Comparison of ENCODE assay signal across 26 cellular contexts in genomic region chr13:60655268-60655667, GRCh38.
DNase-seq lines count a peak whose midpoint lies in the region; ATAC-seq and TF ChIP-seq lines count a peak whose summit lies in the region.
"Had no signal": no experiment of that assay in that cellular context is flagged by ENCODE, and none has a peak within 500 bp of the region (broad histone marks: within the 10 kb centered on the region; RNA-seq: fewer than 3 reads in every experiment).

No MANE protein-coding gene starts in this region.

- H3K9me3 ChIP-seq in PC-3 (ENCODE audit: low read length): no peaks in the 10 kb centered on the region
- H3K9me3 ChIP-seq: BLaER1, MG63 had no signal

- no peaks in the 10 kb centered on the region for H3K27me3 ChIP-seq in PC-3 (ENCODE audit: low read length)
- no peaks in the 10 kb centered on the region for H3K27me3 ChIP-seq in mesendoderm (ENCODE audit: insufficient read depth, low read length, poor library complexity)
- H3K27me3 ChIP-seq: BLaER1, MG63 had no signal

- no peaks in the 10 kb centered on the region for H3K27me3 Mint-ChIP-seq in stimulated activated naive B cell treated with anti-CD40 and anti-IgM and Interleukin-4, amounts not matched to agents 10 μg/mL and 1 μg/mL and 100 μg/mL, for 72 hours
- H3K27me3 Mint-ChIP-seq: CD4-positive, alpha-beta T cell had no signal

- POLR2A ChIA-PET in HEK293T (lab: Yijun Ruan, JAX): no interaction called here
- POLR2A ChIA-PET in PC-3 (lab: Charles Lee; ENCODE audit: unreplicated experiment): no interaction called here

- H3K4me1 ChIP-seq in PC-3 (ENCODE audit: insufficient read depth, low read length) (no peaks in the 10 kb centered on the region; the same call in 1 of the 2 replicates), mesendoderm (ENCODE audit: control insufficient read depth, low read depth, low read length) (no peaks in the 10 kb centered on the region)

- H3K9me3 Mint-ChIP-seq in stimulated activated naive B cell treated with anti-CD40 and anti-IgM and Interleukin-4, amounts not matched to agents 10 μg/mL and 1 μg/mL and 100 μg/mL, for 72 hours: peaks cover 7 to 8% of the 10 kb centered on the region in 2 donors
- H3K9me3 Mint-ChIP-seq: T-helper 1 cell treated with Interleukin-12 subunit alpha and Interleukin-12 subunit beta and Interleukin-4 antibody, amounts not matched to agents 30 μg/mL and 1 μg/mL, for 36 hours had no signal

- no peaks in the 10 kb centered on the region for H4K20me1 ChIP-seq in PC-3 (ENCODE audit: low read length)
- H4K20me1 ChIP-seq: BLaER1 had no signal

- peak; percentile 5 for DNase-seq in DMS153 (lab: John Stamatoyannopoulos, UW)
- DNase-seq in DMS153 treated with DMSO at 0.1 percent for 48 hours (lab: John Stamatoyannopoulos, UW; ENCODE audit: unreplicated experiment): no peak
- no peak for DNase-seq in HEK293T (ENCODE audit: extremely low spot score)
- no peak for DNase-seq in PC-3
- peak; percentile 18 for DNase-seq in mesendoderm
- no peak for DNase-seq in stimulated activated naive B cell treated with anti-CD40 and anti-IgM and Interleukin-4, amounts not matched to agents 10 μg/mL and 1 μg/mL and 100 μg/mL, for 72 hours
- no peak for DNase-seq in hepatic stellate cell (ENCODE audit: low spot score)
- DNase-seq: ACHN; CD4-positive, alpha-beta T cell; COR-L47; DMS 273 treated with DMSO at 0.1 percent for 48 hours; GOT3; Karpas-422; MG63; NCI-H1436 treated with DMSO at 0.1 percent for 48 hours; NCI-H1930; NCI-H510A; NCI-H82; PC-9; RPMI8226; SHP77 had no signal

- intact Hi-C loops in PC-3 (cut with micrococcal nuclease): no loop called here

- no peak overlapping the region for H3K4ac ChIP-seq in mesendoderm (ENCODE audit: low read depth, low read length)

- H2AFZ ChIP-seq in PC-3 (ENCODE audit: low read length): no peak overlapping the region
- H2AFZ ChIP-seq: PC-9 had no signal

- H3K18ac ChIP-seq in mesendoderm (ENCODE audit: low read length): no peak overlapping the region

- H3K36me3 ChIP-seq in PC-3 (ENCODE audit: low read depth, low read length): no peaks in the 10 kb centered on the region
- H3K36me3 ChIP-seq in mesendoderm (ENCODE audit: control insufficient read depth, insufficient read depth, low read length): no peaks in the 10 kb centered on the region
- H3K36me3 ChIP-seq: BLaER1, MG63 had no signal

- H3F3A ChIP-seq in PC-3 (ENCODE audit: low read length, unreplicated experiment): no peaks in the 10 kb centered on the region

- no peaks in the 10 kb centered on the region for H3K4me1 Mint-ChIP-seq in stimulated activated naive B cell treated with anti-CD40 and anti-IgM and Interleukin-4, amounts not matched to agents 10 μg/mL and 1 μg/mL and 100 μg/mL, for 72 hours

- CTCF ChIA-PET in HEK293T (lab: Yijun Ruan, JAX) (no interaction called here), PC-3 (lab: Charles Lee) (no interaction called here)

- no peak overlapping the region for H3K27ac ChIP-seq in PC-3 (ENCODE audit: low read length)
- H3K27ac ChIP-seq in mesendoderm (ENCODE audit: low read depth, low read length): no peak overlapping the region
- H3K27ac ChIP-seq: 22Rv1, BLaER1, PC-9 had no signal

- no TSS peak for BruUV-seq in PC-3 (replicated peaks; lab: Mats Ljungman, UMichigan)

- no peaks in the 10 kb centered on the region for H3K9me2 ChIP-seq in PC-3 (replicated peaks; ENCODE audit: low read length)

- TF ChIP-seq CTCF in PC-3 (conservative IDR thresholded peaks at IDR 0.05; ENCODE audit: low read depth, low read length): no peak

- no peak overlapping the region for H2BK5ac ChIP-seq in mesendoderm (ENCODE audit: low read length)

- H3K56ac ChIP-seq in mesendoderm (ENCODE audit: low read length): no peak overlapping the region

- H2AK5ac ChIP-seq in mesendoderm (ENCODE audit: low read length): no peak overlapping the region

- H3K4me2 ChIP-seq in PC-3 (ENCODE audit: low read length) (no peak overlapping the region), mesendoderm (ENCODE audit: low read length) (no peak overlapping the region)
- H3K4me2 ChIP-seq: BLaER1, PC-9 had no signal

- H4K8ac ChIP-seq in mesendoderm (ENCODE audit: low read depth, low read length): no peak overlapping the region

- ATAC-seq in PC-3 (peak; percentile 38; the same call in 1 of the 2 replicates), HG03520 (IDR thresholded peaks at IDR 0.05; ENCODE audit: unreplicated experiment) (no peak)
- ATAC-seq in stimulated activated naive B cell treated with anti-CD40 and anti-IgM and Interleukin-4, amounts not matched to agents 10 μg/mL and 1 μg/mL and 100 μg/mL, for 72 hours (replicated peaks): no peak
- ATAC-seq: HCT116 had no signal

- no CpG with 5 or more reads among the region's 4 CpGs for WGBS in mesendoderm (ENCODE audit: extremely low coverage, insufficient coverage, low lambda C conversion rate)

- H2BK15ac ChIP-seq in mesendoderm (replicated peaks; ENCODE audit: low read depth): no peak overlapping the region

- no peaks in the 10 kb centered on the region for H3K79me1 ChIP-seq in mesendoderm (ENCODE audit: low read length)

- no peak overlapping the region for H3K27ac Mint-ChIP-seq in stimulated activated naive B cell treated with anti-CD40 and anti-IgM and Interleukin-4, amounts not matched to agents 10 μg/mL and 1 μg/mL and 100 μg/mL, for 72 hours
- H3K27ac Mint-ChIP-seq: CD4-positive, alpha-beta T cell; T-helper 1 cell treated with Interleukin-12 subunit alpha and Interleukin-12 subunit beta and Interleukin-4 antibody, amounts not matched to agents 30 μg/mL and 1 μg/mL, for 36 hours had no signal

- no peak overlapping the region for H2BK120ac ChIP-seq in mesendoderm (ENCODE audit: low read depth, low read length)

- no peak overlapping the region for H4K5ac ChIP-seq in mesendoderm (ENCODE audit: low read length)

- H3K4me3 Mint-ChIP-seq in stimulated activated naive B cell treated with anti-CD40 and anti-IgM and Interleukin-4, amounts not matched to agents 10 μg/mL and 1 μg/mL and 100 μg/mL, for 72 hours: no peak overlapping the region
- H3K4me3 Mint-ChIP-seq: CD4-positive, alpha-beta T cell; T-helper 1 cell treated with Interleukin-12 subunit alpha and Interleukin-12 subunit beta and Interleukin-4 antibody, amounts not matched to agents 30 μg/mL and 1 μg/mL, for 36 hours had no signal

- H3K36me3 Mint-ChIP-seq in stimulated activated naive B cell treated with anti-CD40 and anti-IgM and Interleukin-4, amounts not matched to agents 10 μg/mL and 1 μg/mL and 100 μg/mL, for 72 hours: no peaks in the 10 kb centered on the region

- H3K79me2 ChIP-seq in PC-3 (ENCODE audit: low read length): no peaks in the 10 kb centered on the region
- H3K79me2 ChIP-seq in mesendoderm (ENCODE audit: control insufficient read depth, insufficient read depth, low read length): no peaks in the 10 kb centered on the region

- H3K9ac ChIP-seq in PC-3 (ENCODE audit: low read length) (no peak overlapping the region), mesendoderm (ENCODE audit: low read length) (no peak overlapping the region)
- H3K9ac ChIP-seq: BLaER1 had no signal

- no peak overlapping the region for H3K23ac ChIP-seq in mesendoderm (ENCODE audit: low read length)

- no peak overlapping the region for H3K4me3 ChIP-seq in PC-3 (ENCODE audit: low read length)
- no peak overlapping the region for H3K4me3 ChIP-seq in mesendoderm (ENCODE audit: low read length)
- H3K4me3 ChIP-seq: BLaER1, MG63, PC-9 had no signal

TF ChIP-seq in HEK293T, 16 proteins besides CTCF, POLR2A, EP300 and RAD21:
- TF ChIP-seq PKNOX1 (IDR thresholded peaks at IDR 0.05): peak; percentile 76
- TF ChIP-seq FOXM1 (IDR thresholded peaks at IDR 0.05; ENCODE audit: borderline replicate concordance): no peak

Comparison
In these comparisons a context has a peak if more than half of its experiments do, and no peak if none do; other contexts are left out.
1. DNase-seq: peak in DMS153 (single experiment) and mesendoderm (single experiment); none in DMS153 treated with DMSO at 0.1 percent for 48 hours (single experiment), HEK293T (single experiment), PC-3 (single experiment), stimulated activated naive B cell treated with anti-CD40 and anti-IgM and Interleukin-4, amounts not matched to agents 10 μg/mL and 1 μg/mL and 100 μg/mL, for 72 hours (single experiment) and hepatic stellate cell (single experiment).